Comparison of ENCODE assay signal across 24 cellular contexts in the genomic region with DNA sequence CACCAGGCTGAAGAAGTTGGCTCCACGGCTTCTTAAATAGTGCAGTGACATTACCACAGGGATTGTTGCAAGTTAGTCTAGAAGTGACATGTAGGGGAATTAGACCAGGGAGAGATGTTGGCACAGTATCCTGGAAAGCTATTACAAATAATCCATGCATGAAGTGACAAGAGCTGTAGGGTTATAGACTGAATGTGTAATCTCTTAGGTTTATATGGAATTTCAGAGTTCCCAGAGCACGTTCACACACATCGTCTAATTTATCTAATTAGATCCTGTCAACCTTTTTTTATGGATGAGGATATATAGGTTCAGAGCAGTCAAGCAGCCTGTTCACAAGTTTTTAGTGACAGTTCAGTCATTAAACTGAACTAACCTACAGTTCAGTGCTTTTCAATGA. TPM values are rescaled to one million over a fixed set of nuclear protein-coding genes. Genes with fewer than 3 reads are reported as not detected.
DNase-seq lines count a peak whose midpoint lies in the region; ATAC-seq and TF ChIP-seq lines count a peak whose summit lies in the region.
"Had no signal": no experiment of that assay in that cellular context is flagged by ENCODE, and none has a peak within 500 bp of the region (broad histone marks: within the 10 kb centered on the region; RNA-seq: fewer than 3 reads in every experiment).

No MANE protein-coding gene starts in this region.

- intact Hi-C loops in CD4-positive, alpha-beta T cell (cut with DNase I, micrococcal nuclease) = no loop called here
- intact Hi-C loops in activated CD8-positive, alpha-beta T cell treated with anti-CD3 and anti-CD28 coated beads for 36 hours (cut with micrococcal nuclease) = no loop called here
- intact Hi-C loops in thyroid gland (cut with DNase I) = no loop called here

- peaks cover 72% of the 10 kb centered on the region for H3K4me1 ChIP-seq in ACC112 (ENCODE audit: control insufficient read depth, insufficient read depth, low read length, unreplicated experiment)
- peaks cover 11 to 13% of the 10 kb centered on the region in 2 donors for H3K4me1 ChIP-seq in thyroid gland

- no peaks in the 10 kb centered on the region for H3K27me3 ChIP-seq in ACC112 (ENCODE audit: insufficient read depth, low read length)
- H3K27me3 ChIP-seq in CD4-positive, alpha-beta T cell (ENCODE audit: control insufficient read depth, insufficient read depth, low read length) = no peaks in the 10 kb centered on the region
- no peaks in the 10 kb centered on the region for H3K27me3 ChIP-seq in thyroid gland

- H3K27ac ChIP-seq in ACC112 (ENCODE audit: low read depth, low read length) = peak overlapping the region; percentile 92
- H3K27ac ChIP-seq in CD4-positive, alpha-beta T cell (ENCODE audit: low read depth, low read length) = no peak overlapping the region
- H3K27ac ChIP-seq in thyroid gland = no peak overlapping the region
- H3K27ac ChIP-seq: C4-2B, left ventricle myocardium inferior had no signal

- no peak overlapping the region for H3K4me3 Mint-ChIP-seq in CD4-positive, alpha-beta T cell
- H3K4me3 Mint-ChIP-seq in activated CD8-positive, alpha-beta T cell treated with anti-CD3 and anti-CD28 coated beads for 36 hours = no peak overlapping the region
- no peak overlapping the region for H3K4me3 Mint-ChIP-seq in memory B cell
- H3K4me3 Mint-ChIP-seq: type B pancreatic cell had no signal

- no peak for DNase-seq in CD4-positive, alpha-beta T cell
- DNase-seq in activated CD8-positive, alpha-beta T cell treated with anti-CD3 and anti-CD28 coated beads for 36 hours = no peak
- DNase-seq in memory B cell (ENCODE audit: low spot score in 2 of 2) (no peak), thyroid gland (no peak), AML-193 (lab: John Stamatoyannopoulos, UW) (no peak)
- DNase-seq: activated CD4-positive, alpha-beta T cell treated with anti-CD3 and anti-CD28 coated beads for 1 hour; activated effector memory CD4-positive, alpha-beta T cell treated with Interleukin-2 at 50 U/mL for 16 hours; central memory CD4-positive, alpha-beta T cell; erythroblast; head of caudate nucleus; islet precursor cell; left ventricle myocardium inferior; NCI-H2171 treated with DMSO at 0.1 percent for 48 hours; NCI-H524 treated with DMSO at 0.1 percent for 48 hours; SHP77; stimulated activated CD4-positive, alpha-beta T cell treated with anti-CD3 and anti-CD28 coated beads, Interleukin-12 subunit alpha, Interleukin-12 subunit beta, amount 100 ng/mL, for 4 hours; stimulated activated CD4-positive, alpha-beta T cell treated with anti-CD3 and anti-CD28 coated beads, Interleukin-4, amount 100 ng/mL, for 24 hours had no signal

- H3K27ac Mint-ChIP-seq in CD4-positive, alpha-beta T cell = peak overlapping the region; percentile 21
- H3K27ac Mint-ChIP-seq in activated CD8-positive, alpha-beta T cell treated with anti-CD3 and anti-CD28 coated beads for 36 hours = peak overlapping the region; percentile 5
- H3K27ac Mint-ChIP-seq in memory B cell = peak overlapping the region; percentile 33
- H3K27ac Mint-ChIP-seq: progenitor cell of endocrine pancreas, type B pancreatic cell had no signal

- no peaks in the 10 kb centered on the region for H3K27me3 Mint-ChIP-seq in CD4-positive, alpha-beta T cell
- H3K27me3 Mint-ChIP-seq in activated CD8-positive, alpha-beta T cell treated with anti-CD3 and anti-CD28 coated beads for 36 hours = no peaks in the 10 kb centered on the region
- H3K27me3 Mint-ChIP-seq in memory B cell = no peaks in the 10 kb centered on the region
- H3K27me3 Mint-ChIP-seq: progenitor cell of endocrine pancreas, type B pancreatic cell had no signal

- POLR2A ChIA-PET in CD4-positive, alpha-beta T cell (lab: Charles Lee) = no interaction called here
- POLR2A ChIA-PET in activated CD8-positive, alpha-beta T cell treated with anti-CD3 and anti-CD28 coated beads for 36 hours (lab: Charles Lee) = interaction anchor here (0.6 to 0.9 kb wide), 2 partner anchors 16 to 27 kb away, joined by 3 to 4 read pairs; no protein-coding TSS in a partner anchor

- TF ChIP-seq POLR2A in thyroid gland (IDR thresholded peaks at IDR 0.05) = no peak

- 66 to 73% methylated on average over 3 of the region's 3 CpGs for WGBS in thyroid gland, 2 donors

- H3K9me3 ChIP-seq in CD4-positive, alpha-beta T cell (ENCODE audit: control insufficient read depth, low read length) = no peaks in the 10 kb centered on the region
- no peaks in the 10 kb centered on the region for H3K9me3 ChIP-seq in thyroid gland
- H3K9me3 ChIP-seq: left ventricle myocardium inferior had no signal

- no peak for ATAC-seq in CD4-positive, alpha-beta T cell (ENCODE audit: poor library complexity)
- ATAC-seq in activated CD8-positive, alpha-beta T cell treated with anti-CD3 and anti-CD28 coated beads for 36 hours = no peak
- no peak for ATAC-seq in memory B cell (ENCODE audit: low read depth)
- ATAC-seq in HG03469 (IDR thresholded peaks at IDR 0.05; ENCODE audit: unreplicated experiment) = no peak
- ATAC-seq: Panc1, sciatic nerve had no signal

- no peak for TF ChIP-seq CTCF in CD4-positive, alpha-beta T cell (IDR thresholded peaks at IDR 0.05)
- no peak for TF ChIP-seq CTCF in activated CD8-positive, alpha-beta T cell treated with anti-CD3 and anti-CD28 coated beads for 36 hours (IDR thresholded peaks at IDR 0.05)
- no peak for TF ChIP-seq CTCF in thyroid gland (IDR thresholded peaks at IDR 0.05)

- no peak overlapping the region for H2AFZ ChIP-seq in ACC112 (ENCODE audit: low read length, unreplicated experiment)

- no peaks in the 10 kb centered on the region for H3K9me3 Mint-ChIP-seq in CD4-positive, alpha-beta T cell
- H3K9me3 Mint-ChIP-seq in activated CD8-positive, alpha-beta T cell treated with anti-CD3 and anti-CD28 coated beads for 36 hours = no peaks in the 10 kb centered on the region
- peaks cover 1% of the 10 kb centered on the region for H3K9me3 Mint-ChIP-seq in memory B cell

- peak overlapping the region; percentile 7; the same call in 1 of the 2 replicates for H3K4me3 ChIP-seq in ACC112 (ENCODE audit: low read depth, low read length)
- H3K4me3 ChIP-seq in thyroid gland (replicated peaks in 1 of 3) = no peak overlapping the region
- H3K4me3 ChIP-seq: left ventricle myocardium inferior had no signal

- CTCF ChIA-PET in CD4-positive, alpha-beta T cell (lab: Charles Lee) = no interaction called here
- CTCF ChIA-PET in activated CD8-positive, alpha-beta T cell treated with anti-CD3 and anti-CD28 coated beads for 36 hours (lab: Charles Lee) = interaction anchor here (1.7 kb wide), 1 partner anchor 8 kb away, joined by 4 read pairs; no protein-coding TSS in a partner anchor

- H3K36me3 Mint-ChIP-seq in CD4-positive, alpha-beta T cell (ENCODE audit: low read depth) = peaks cover 48% of the 10 kb centered on the region
- peaks cover 70% of the 10 kb centered on the region for H3K36me3 Mint-ChIP-seq in activated CD8-positive, alpha-beta T cell treated with anti-CD3 and anti-CD28 coated beads for 36 hours (ENCODE audit: low read depth)
- H3K36me3 Mint-ChIP-seq in memory B cell = peaks cover 29% of the 10 kb centered on the region

- H3K79me2 ChIP-seq in ACC112 (ENCODE audit: control insufficient read depth, insufficient read depth, low read length, unreplicated experiment) = peaks cover 51% of the 10 kb centered on the region

- no peaks in the 10 kb centered on the region for H3K36me3 ChIP-seq in ACC112 (ENCODE audit: insufficient read depth, low read length)
- H3K36me3 ChIP-seq in thyroid gland = no peaks in the 10 kb centered on the region
- H3K36me3 ChIP-seq: left ventricle myocardium inferior had no signal

- peaks cover 87% of the 10 kb centered on the region for H3K4me1 Mint-ChIP-seq in CD4-positive, alpha-beta T cell (ENCODE audit: low read depth)
- peaks cover 79% of the 10 kb centered on the region for H3K4me1 Mint-ChIP-seq in activated CD8-positive, alpha-beta T cell treated with anti-CD3 and anti-CD28 coated beads for 36 hours (ENCODE audit: low read depth)
- peaks cover 31% of the 10 kb centered on the region for H3K4me1 Mint-ChIP-seq in memory B cell

RNA-seq across cellular contexts. Expression of gene APH1B, which starts 37.3 kb away (rescaled TPM):
- 10 to 100 TPM in 1 of 2 experiments, 1 to 10 TPM in 1; 9.3 to 11.6 TPM for total RNA-seq in CD4-positive, alpha-beta T cell
- 1 to 10 TPM; 7.0 to 9.7 TPM for total RNA-seq in activated CD8-positive, alpha-beta T cell treated with anti-CD3 and anti-CD28 coated beads for 36 hours
- 10 to 100 TPM; 22.9 to 35.3 (median 27.8) TPM for total RNA-seq in thyroid gland

RNA-seq across cellular contexts. Expression of gene RAB8B, which starts 50.7 kb away (rescaled TPM):
- 10 to 100 TPM; 74.5 to 75.2 TPM for total RNA-seq in CD4-positive, alpha-beta T cell
- 100 to 1,000 TPM; 252 to 261 TPM for total RNA-seq in activated CD8-positive, alpha-beta T cell treated with anti-CD3 and anti-CD28 coated beads for 36 hours
- total RNA-seq in thyroid gland = 10 to 100 TPM; 17.6 to 36.0 (median 22.1) TPM
